In the genomic region with DNA sequence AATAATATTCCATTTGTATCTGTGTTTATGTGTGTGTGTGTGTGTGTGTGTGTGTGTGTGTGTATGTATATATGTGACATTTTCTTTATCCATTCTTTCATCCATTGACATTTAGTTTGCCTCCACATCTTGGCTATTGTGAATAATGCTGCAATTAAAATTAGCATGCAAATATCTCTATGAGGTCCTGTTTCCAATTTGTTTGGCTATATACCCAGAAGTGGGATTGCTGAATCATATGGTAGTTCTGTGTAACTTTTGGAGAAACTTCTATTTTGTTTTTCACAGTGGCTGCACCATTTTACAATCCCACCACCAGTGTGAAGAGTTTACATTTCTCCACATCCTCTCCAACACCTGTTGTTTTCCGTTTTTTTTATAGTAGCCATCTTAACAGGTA, we compare ENCODE assay signal across 30 cellular contexts. TPM values are rescaled to one million over a fixed set of nuclear protein-coding genes. Genes with fewer than 3 reads are reported as not detected.
"Had no signal": no experiment of that assay in that cellular context is flagged by ENCODE, and none has a peak within 500 bp of the region (broad histone marks: within the 10 kb centered on the region; RNA-seq: fewer than 3 reads in every experiment).

No MANE protein-coding gene starts in this region.

- H3K36me3 Mint-ChIP-seq: naive thymus-derived CD8-positive, alpha-beta T cell; natural killer cell treated with Interleukin-12 subunit alpha and Interleukin-12 subunit beta and Interleukin-15 and Interleukin-18, amount 100 ng/mL, for 72 hours; stimulated activated memory B cell treated with anti-CD40 and anti-IgM and Interleukin-4, amounts not matched to agents 10 μg/mL and 1 μg/mL and 100 μg/mL, for 72 hours; type B pancreatic cell had no signal

- H3K27me3 ChIP-seq: pancreas, right lobe of liver, sigmoid colon, suprapubic skin, testis, tibial artery, transverse colon, upper lobe of right lung, uterus had no signal

- H3K4me3 Mint-ChIP-seq: naive thymus-derived CD8-positive, alpha-beta T cell; natural killer cell treated with Interleukin-12 subunit alpha and Interleukin-12 subunit beta and Interleukin-15 and Interleukin-18, amount 100 ng/mL, for 72 hours; nephron progenitor cell; neural crest cell; stimulated activated memory B cell treated with anti-CD40 and anti-IgM and Interleukin-4, amounts not matched to agents 10 μg/mL and 1 μg/mL and 100 μg/mL, for 72 hours; stimulated activated naive CD8-positive, alpha-beta T cell treated with anti-CD3 and anti-CD28 coated beads, Interleukin-15, amount 100 ng/mL, for 72 hours; type B pancreatic cell had no signal

- H3K4me3 ChIP-seq: pancreas, psoas muscle, right lobe of liver, sigmoid colon, suprapubic skin, testis, tibial artery, transverse colon, upper lobe of right lung, uterus had no signal

- H3K4me1 ChIP-seq: pancreas, psoas muscle, right lobe of liver, sigmoid colon, suprapubic skin, testis, tibial artery, transverse colon, upper lobe of right lung, uterus had no signal

- H3K27ac ChIP-seq: neutrophil, pancreas, psoas muscle, right lobe of liver, sigmoid colon, suprapubic skin, testis, tibial artery, transverse colon, upper lobe of right lung, uterus had no signal

- H3K27ac Mint-ChIP-seq: naive thymus-derived CD8-positive, alpha-beta T cell; natural killer cell treated with Interleukin-12 subunit alpha and Interleukin-12 subunit beta and Interleukin-15 and Interleukin-18, amount 100 ng/mL, for 72 hours; nephron progenitor cell; progenitor cell of endocrine pancreas; stimulated activated memory B cell treated with anti-CD40 and anti-IgM and Interleukin-4, amounts not matched to agents 10 μg/mL and 1 μg/mL and 100 μg/mL, for 72 hours; stimulated activated naive CD8-positive, alpha-beta T cell treated with anti-CD3 and anti-CD28 coated beads, Interleukin-15, amount 100 ng/mL, for 72 hours; type B pancreatic cell had no signal

- H3K9me3 Mint-ChIP-seq: naive thymus-derived CD8-positive, alpha-beta T cell; natural killer cell treated with Interleukin-12 subunit alpha and Interleukin-12 subunit beta and Interleukin-15 and Interleukin-18, amount 100 ng/mL, for 72 hours; stimulated activated memory B cell treated with anti-CD40 and anti-IgM and Interleukin-4, amounts not matched to agents 10 μg/mL and 1 μg/mL and 100 μg/mL, for 72 hours; stimulated activated naive CD8-positive, alpha-beta T cell treated with anti-CD3 and anti-CD28 coated beads, Interleukin-15, amount 100 ng/mL, for 72 hours had no signal

- H3K9me3 ChIP-seq: neutrophil, pancreas, psoas muscle, right lobe of liver, sigmoid colon, suprapubic skin, testis, tibial artery, transverse colon, upper lobe of right lung, uterus had no signal

- H3K27me3 Mint-ChIP-seq: stimulated activated memory B cell treated with anti-CD40 and anti-IgM and Interleukin-4, amounts not matched to agents 10 μg/mL and 1 μg/mL and 100 μg/mL, for 72 hours had no signal

- H3K36me3 ChIP-seq: neutrophil, pancreas, right lobe of liver, sigmoid colon, suprapubic skin, tibial artery, transverse colon, upper lobe of right lung, uterus had no signal

- DNase-seq: naive thymus-derived CD8-positive, alpha-beta T cell; nephron progenitor cell; nucleus accumbens; pancreas; psoas muscle; right cardiac atrium; right lobe of liver; sigmoid colon; small intestine; stimulated activated CD4-positive, alpha-beta T cell treated with anti-CD3 and anti-CD28 coated beads, Interleukin-15, amount 100 ng/mL, for 24 hours; stimulated activated CD4-positive, alpha-beta T cell treated with anti-CD3 and anti-CD28 coated beads, Interleukin-4, amount 100 ng/mL, for 1 hour; stimulated activated CD4-positive, alpha-beta T cell treated with anti-CD3 and anti-CD28 coated beads, Interleukin-4, amount 100 ng/mL, for 4 hours; stimulated activated CD8-positive, alpha-beta memory T cell treated with anti-CD3 and anti-CD28 coated beads, Interleukin-4, amount 100 ng/mL, for 48 hours; stimulated activated naive CD4-positive, alpha-beta T cell; stimulated activated naive CD8-positive, alpha-beta T cell treated with anti-CD3 and anti-CD28 coated beads, Interleukin-15, amount 100 ng/mL, for 72 hours; stimulated activated naive CD8-positive, alpha-beta T cell treated with anti-CD3 and anti-CD28 coated beads, Interleukin-15, Interleukin-2, amounts not matched to agents 100 U/mL and 50 U/mL, for 24 hours; substantia nigra; testis; tibial artery; transverse colon; upper lobe of right lung; uterus had no signal

- H3K4me1 Mint-ChIP-seq: nephron progenitor cell, neural crest cell had no signal

RNA-seq across cellular contexts. Expression of a gene that starts 53.1 kb away (rescaled TPM):
- total RNA-seq: naive thymus-derived CD8-positive, alpha-beta T cell; natural killer cell treated with Interleukin-12 subunit alpha and Interleukin-12 subunit beta and Interleukin-15 and Interleukin-18, amount 100 ng/mL, for 72 hours; neural crest cell; osteocyte; progenitor cell of endocrine pancreas had no signal
